Comparison of ENCODE assay signal across 8 cellular contexts in genomic region chr12:31323466-31324115, GRCh38. TPM values are rescaled to one million over a fixed set of nuclear protein-coding genes. Genes with fewer than 3 reads are reported as not detected.
DNase-seq lines count a peak whose midpoint lies in the region; ATAC-seq lines count a peak whose summit lies in the region.

No MANE protein-coding gene starts in this region.

- peak; percentile 14 for ATAC-seq in GM21619 (IDR thresholded peaks at IDR 0.05; ENCODE audit: unreplicated experiment)
- ATAC-seq in activated CD4-positive, alpha-beta T cell treated with anti-CD3 and anti-CD28 coated beads for 36 hours, result peak; percentile 20
- peak; percentile 37 for ATAC-seq in naive thymus-derived CD4-positive, alpha-beta T cell

- peaks cover 8% of the 10 kb centered on the region for H3K4me1 ChIP-seq in effector memory CD4-positive, alpha-beta T cell (ENCODE audit: control insufficient read depth, insufficient read depth, low read length, poor library complexity, severe bottlenecking)
- H3K4me1 ChIP-seq in naive thymus-derived CD4-positive, alpha-beta T cell (ENCODE audit: control insufficient read depth in 2 of 2, insufficient read depth in 2 of 2, low read length in 2 of 2), result peaks cover 5 to 46% of the 10 kb centered on the region in 2 donors
- H3K4me1 ChIP-seq in stomach smooth muscle (ENCODE audit: control insufficient read depth, insufficient read depth, low read length), result peaks cover 16% of the 10 kb centered on the region

- H3K27me3 Mint-ChIP-seq in activated CD4-positive, alpha-beta T cell treated with anti-CD3 and anti-CD28 coated beads for 36 hours, result no peaks in the 10 kb centered on the region
- peaks cover 0 to 5% (median 0%) of the 10 kb centered on the region in 5 donors for H3K27me3 Mint-ChIP-seq in naive thymus-derived CD4-positive, alpha-beta T cell

- CTCF ChIA-PET in activated CD4-positive, alpha-beta T cell treated with anti-CD3 and anti-CD28 coated beads for 36 hours (lab: Charles Lee), result no interaction called here
- CTCF ChIA-PET in naive thymus-derived CD4-positive, alpha-beta T cell (lab: Charles Lee), result interaction anchor here (1.0 kb wide), 1 partner anchor 52 kb away, joined by 3 read pairs; no protein-coding TSS in a partner anchor

- H3K27me3 ChIP-seq in MG63 (no peaks in the 10 kb centered on the region), stomach smooth muscle (ENCODE audit: control insufficient read depth in 1 of 2, insufficient read depth in 2 of 2, low read length in 2 of 2) (no peaks in the 10 kb centered on the region)
- no peaks in the 10 kb centered on the region for H3K27me3 ChIP-seq in effector memory CD4-positive, alpha-beta T cell (replicated peaks; ENCODE audit: control insufficient read depth, insufficient read depth, low read length, poor library complexity, severe bottlenecking)
- no peaks in the 10 kb centered on the region for H3K27me3 ChIP-seq in naive thymus-derived CD4-positive, alpha-beta T cell (ENCODE audit: control insufficient read depth in 2 of 2, insufficient read depth in 2 of 2, low read length in 2 of 2)

- peak; percentile 40 for DNase-seq in MG63
- peak; percentile 77 for DNase-seq in activated CD4-positive, alpha-beta T cell treated with anti-CD3 and anti-CD28 coated beads for 36 hours
- DNase-seq in effector memory CD4-positive, alpha-beta T cell, result peak; percentile 41 to 55 (median 55)
- peak in 2 of 9 donors; percentile 70 for DNase-seq in naive thymus-derived CD4-positive, alpha-beta T cell
- DNase-seq in pons (ENCODE audit: low spot score), result no peak

- peaks cover 49% of the 10 kb centered on the region for H3K4me1 Mint-ChIP-seq in activated CD4-positive, alpha-beta T cell treated with anti-CD3 and anti-CD28 coated beads for 36 hours
- H3K4me1 Mint-ChIP-seq in naive thymus-derived CD4-positive, alpha-beta T cell, result peaks cover 42 to 59% (median 50%) of the 10 kb centered on the region in 7 donors

- intact Hi-C loops in activated CD4-positive, alpha-beta T cell treated with anti-CD3 and anti-CD28 coated beads for 36 hours (cut with DNase I, micrococcal nuclease), result loop anchor here (2.0 to 10.0 kb wide), 9 partner anchors 471 to 1943 kb away; partner anchors contain the start of genes ERGIC2 (in 2 of the 2), CAPRIN2 (in 1 of the 2), DNM1L (in 1 of the 2) and IPO8 (in 1 of the 2)
- intact Hi-C loops in naive thymus-derived CD4-positive, alpha-beta T cell (cut with micrococcal nuclease), result loop anchor here (2.0 to 10.0 kb wide), 12 partner anchors 51 to 1943 kb away; partner anchors contain the start of genes IPO8 (in 2 of the 2), AMN1 (in 1 of the 2), DDX11 (in 1 of the 2) and ERGIC2 (in 1 of the 2)

- H3K27ac Mint-ChIP-seq in activated CD4-positive, alpha-beta T cell treated with anti-CD3 and anti-CD28 coated beads for 36 hours, result peak overlapping the region; percentile 95
- peak overlapping the region; percentile 81 to 99 (median 93) for H3K27ac Mint-ChIP-seq in naive thymus-derived CD4-positive, alpha-beta T cell

- H3K9me3 ChIP-seq in MG63, result peaks cover 2% of the 10 kb centered on the region
- no peaks in the 10 kb centered on the region for H3K9me3 ChIP-seq in effector memory CD4-positive, alpha-beta T cell (ENCODE audit: control insufficient read depth, low read length)
- no peaks in the 10 kb centered on the region for H3K9me3 ChIP-seq in naive thymus-derived CD4-positive, alpha-beta T cell (ENCODE audit: control insufficient read depth in 2 of 3, low read length in 3 of 3)
- H3K9me3 ChIP-seq in stomach smooth muscle (ENCODE audit: control insufficient read depth in 2 of 2, low read length in 2 of 2), result no peaks in the 10 kb centered on the region

- peaks cover 38% of the 10 kb centered on the region for H3K36me3 Mint-ChIP-seq in activated CD4-positive, alpha-beta T cell treated with anti-CD3 and anti-CD28 coated beads for 36 hours (ENCODE audit: low read depth)
- H3K36me3 Mint-ChIP-seq in naive thymus-derived CD4-positive, alpha-beta T cell, result peaks cover 0 to 6% (median 0%) of the 10 kb centered on the region in 5 donors

- POLR2A ChIA-PET in activated CD4-positive, alpha-beta T cell treated with anti-CD3 and anti-CD28 coated beads for 36 hours (lab: Charles Lee), result no interaction called here
- POLR2A ChIA-PET in naive thymus-derived CD4-positive, alpha-beta T cell (lab: Charles Lee), result interaction anchor here (1.1 kb wide), 1 partner anchor 1947 kb away, joined by 3 read pairs; no protein-coding TSS in a partner anchor

- peak overlapping the region; percentile 100 for H3K4me3 Mint-ChIP-seq in activated CD4-positive, alpha-beta T cell treated with anti-CD3 and anti-CD28 coated beads for 36 hours
- peak overlapping the region; percentile 89 to 99 (median 96) for H3K4me3 Mint-ChIP-seq in naive thymus-derived CD4-positive, alpha-beta T cell

- H3K4me3 ChIP-seq in GM08714 (ENCODE audit: low read length) (peak overlapping the region; percentile 84), MG63 (peak overlapping the region; percentile 90), stomach smooth muscle (ENCODE audit: low read length in 2 of 2) (peak overlapping the region; percentile 89 to 99)
- H3K4me3 ChIP-seq in effector memory CD4-positive, alpha-beta T cell (ENCODE audit: insufficient read depth, low read depth, low read length, poor library complexity, severe bottlenecking), result peak overlapping the region; percentile 89
- H3K4me3 ChIP-seq in naive thymus-derived CD4-positive, alpha-beta T cell (ENCODE audit: low read length), result peak overlapping the region; percentile 82

- H3K9me3 Mint-ChIP-seq in activated CD4-positive, alpha-beta T cell treated with anti-CD3 and anti-CD28 coated beads for 36 hours (ENCODE audit: low read depth), result no peaks in the 10 kb centered on the region
- H3K9me3 Mint-ChIP-seq in naive thymus-derived CD4-positive, alpha-beta T cell, result peaks cover 0 to 4% (median 0%) of the 10 kb centered on the region in 11 donors

- H3K36me3 ChIP-seq in MG63 (peaks cover 9% of the 10 kb centered on the region; the same call in 1 of the 2 replicates), stomach smooth muscle (ENCODE audit: control insufficient read depth in 2 of 2, insufficient read depth in 2 of 2, low read length in 2 of 2) (no peaks in the 10 kb centered on the region)
- no peaks in the 10 kb centered on the region for H3K36me3 ChIP-seq in effector memory CD4-positive, alpha-beta T cell (ENCODE audit: control insufficient read depth, insufficient read depth, low read length)
- peaks cover 0 to 17% (median 0%) of the 10 kb centered on the region in 3 experiments for H3K36me3 ChIP-seq in naive thymus-derived CD4-positive, alpha-beta T cell (ENCODE audit: control insufficient read depth in 2 of 3, insufficient read depth in 3 of 3, low read length in 3 of 3)

- H3K27ac ChIP-seq in effector memory CD4-positive, alpha-beta T cell (ENCODE audit: insufficient read depth, low read length, poor library complexity, severe bottlenecking), result peak overlapping the region; percentile 94
- H3K27ac ChIP-seq in naive thymus-derived CD4-positive, alpha-beta T cell (ENCODE audit: low read depth, low read length), result peak overlapping the region; percentile 93
- peak overlapping the region; percentile 82 for H3K27ac ChIP-seq in stomach smooth muscle (ENCODE audit: low read length)

- H3K9ac ChIP-seq in stomach smooth muscle (ENCODE audit: low read length in 2 of 2), result peak overlapping the region; percentile 84 to 94

RNA-seq across cellular contexts. Expression of gene SINHCAF, which starts 2.4 kb away (rescaled TPM):
- total RNA-seq in MG63 (2014; rRNA removed; shearing (Covaris generic); ENCODE audit: low replicate concordance), result 67.6 and 136 TPM in 2 replicates
- 100 to 1,000 TPM; 187 to 211 TPM for total RNA-seq in activated CD4-positive, alpha-beta T cell treated with anti-CD3 and anti-CD28 coated beads for 36 hours
- total RNA-seq in naive thymus-derived CD4-positive, alpha-beta T cell, result 100 to 1,000 TPM in 1 of 5 experiments, 10 to 100 TPM in 4; 80.5 to 114 (median 90.8) TPM
- 100 to 1,000 TPM in 1 of 2 donors, 10 to 100 TPM in 1; 47.9 to 101 TPM for polyA plus RNA-seq in naive thymus-derived CD4-positive, alpha-beta T cell
